ENCODE assay signal across 12 cellular contexts in the genomic region with DNA sequence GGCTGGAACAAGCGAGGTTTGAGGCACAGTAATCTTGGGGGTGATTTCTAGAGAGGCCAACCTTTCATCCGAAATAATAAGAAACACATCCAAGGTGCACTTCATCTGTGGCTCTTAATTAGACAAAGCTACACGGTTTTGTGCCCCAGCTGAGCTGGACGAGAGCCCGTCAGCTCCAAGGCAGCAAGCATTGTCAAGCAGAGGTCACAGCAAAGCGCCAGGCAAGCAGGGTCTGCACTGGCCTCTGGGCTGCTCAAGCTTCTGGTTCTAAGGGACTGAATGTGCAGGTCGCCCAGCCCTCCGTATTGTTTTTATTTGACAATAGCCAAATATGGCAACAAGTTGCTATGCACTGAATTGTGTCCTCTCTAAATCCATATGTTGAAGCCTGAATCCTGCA.
DNase-seq lines count a peak whose midpoint lies in the region; TF ChIP-seq lines count a peak whose summit lies in the region.
"Had no signal": no experiment of that assay in that cellular context is flagged by ENCODE, and none has a peak within 500 bp of the region (broad histone marks: within the 10 kb centered on the region; RNA-seq: fewer than 3 reads in every experiment).

No MANE protein-coding gene starts in this region.

- intact Hi-C loops in ascending aorta (cut with DNase I), result loop anchor here (5.0 kb wide), 1 partner anchor 74 kb away; no protein-coding TSS in a partner anchor

- no peaks in the 10 kb centered on the region for H3K36me3 ChIP-seq in BLaER1 treated with 17β-estradiol and CSF1 and Interleukin-3, amounts not matched to agents 10 nM and 100 nM
- H3K36me3 ChIP-seq in KMS-11 (ENCODE audit: insufficient read depth) (no peaks in the 10 kb centered on the region), ascending aorta (no peaks in the 10 kb centered on the region), BE2C (no peaks in the 10 kb centered on the region)
- H3K36me3 ChIP-seq: esophagus muscularis mucosa, WERI-Rb-1 had no signal

- H3K36me3 Mint-ChIP-seq in nephron (ENCODE audit: low read depth), result no peaks in the 10 kb centered on the region

- H3K9me3 ChIP-seq in BLaER1 treated with 17β-estradiol and CSF1 and Interleukin-3, amounts not matched to agents 10 nM and 100 nM (replicated peaks in 1 of 11), result peaks cover 0 to 10% (median 0%) of the 10 kb centered on the region in 11 experiments; a peak in 3 of 22 replicates
- no peaks in the 10 kb centered on the region for H3K9me3 ChIP-seq in ascending aorta
- no peaks in the 10 kb centered on the region for H3K9me3 ChIP-seq in BE2C
- H3K9me3 ChIP-seq: esophagus muscularis mucosa had no signal

- peaks cover 41% of the 10 kb centered on the region for H3K4me1 Mint-ChIP-seq in nephron

- 0 out of 2 replicates have a peak, but pooled peaks cover 6% of the 10 kb centered on the region for H3K79me2 ChIP-seq in KMS-11 (ENCODE audit: insufficient read depth, low read depth)

- H3K4me3 Mint-ChIP-seq in nephron, result no peak overlapping the region

- H3K4me3 ChIP-seq in BLaER1 treated with 17β-estradiol and CSF1 and Interleukin-3, amounts not matched to agents 10 nM and 100 nM, result no peak overlapping the region
- H3K4me3 ChIP-seq in KMS-11 (IDR thresholded peaks at IDR 0.05; ENCODE audit: insufficient read depth, low read depth, low read length) (no peak overlapping the region), ascending aorta (no peak overlapping the region), BE2C (ENCODE audit: low read depth, low read length) (no peak overlapping the region)
- H3K4me3 ChIP-seq: esophagus muscularis mucosa had no signal

- TF ChIP-seq CTCF in KMS-11 (conservative IDR thresholded peaks at IDR 0.05; ENCODE audit: low read depth, low read length) (no peak), ascending aorta (IDR thresholded peaks at IDR 0.05) (no peak), nephron (IDR thresholded peaks at IDR 0.05; ENCODE audit: unreplicated experiment in 3 of 3) (no peak), BE2C (IDR thresholded peaks at IDR 0.05; ENCODE audit: low read depth, low read length) (no peak)

- DNase-seq in ascending aorta (ENCODE audit: low spot score in 2 of 2) (no peak), RKO (ENCODE audit: low spot score) (no peak), BE2C (no peak), NK-92 (lab: John Stamatoyannopoulos, UW; ENCODE audit: unreplicated experiment) (no peak), NCI-H345 (lab: John Stamatoyannopoulos, UW) (no peak)
- DNase-seq: Calu3, MV-4-11, WERI-Rb-1 had no signal

- no peaks in the 10 kb centered on the region for H3K27me3 ChIP-seq in BLaER1 treated with 17β-estradiol and CSF1 and Interleukin-3, amounts not matched to agents 10 nM and 100 nM
- H3K27me3 ChIP-seq in KMS-11 (ENCODE audit: insufficient read depth, low read depth) (no peaks in the 10 kb centered on the region), ascending aorta (no peaks in the 10 kb centered on the region), BE2C (no peaks in the 10 kb centered on the region)
- H3K27me3 ChIP-seq: esophagus muscularis mucosa had no signal

- no peak overlapping the region for H2AFZ ChIP-seq in KMS-11 (ENCODE audit: low read depth)

- peaks cover 14% of the 10 kb centered on the region for H3K9me3 Mint-ChIP-seq in nephron

- no peak overlapping the region for H3K9ac ChIP-seq in BLaER1 treated with 17β-estradiol and CSF1 and Interleukin-3, amounts not matched to agents 10 nM and 100 nM
- H3K9ac ChIP-seq in KMS-11, result no peak overlapping the region; the same call in 1 of the 2 replicates

- peak overlapping the region in 6 of 11 experiments; percentile 7 to 88 (median 76); a peak in 9 of 22 replicates for H3K27ac ChIP-seq in BLaER1 treated with 17β-estradiol and CSF1 and Interleukin-3, amounts not matched to agents 10 nM and 100 nM
- peak overlapping the region; percentile 88 for H3K27ac ChIP-seq in KMS-11
- peak overlapping the region; percentile 93 to 94 for H3K27ac ChIP-seq in ascending aorta
- H3K27ac ChIP-seq: WERI-Rb-1 had no signal

- H3K4me2 ChIP-seq in BLaER1 treated with 17β-estradiol and CSF1 and Interleukin-3, amounts not matched to agents 10 nM and 100 nM, result peak overlapping the region; percentile 67 to 96 (median 87); a peak in 21 of 22 replicates
- H3K4me2 ChIP-seq in KMS-11, result peak overlapping the region; percentile 68

- peaks cover 62 to 86% (median 74%) of the 10 kb centered on the region in 10 experiments for H3K4me1 ChIP-seq in BLaER1 treated with 17β-estradiol and CSF1 and Interleukin-3, amounts not matched to agents 10 nM and 100 nM
- peaks cover 66% of the 10 kb centered on the region for H3K4me1 ChIP-seq in KMS-11 (ENCODE audit: low read depth, poor library complexity, severe bottlenecking)
- peaks cover 14 to 22% of the 10 kb centered on the region in 2 donors for H3K4me1 ChIP-seq in ascending aorta
- H3K4me1 ChIP-seq in BE2C, result peaks cover 10% of the 10 kb centered on the region

- H3K27me3 Mint-ChIP-seq in nephron (ENCODE audit: low read depth), result peaks cover 3% of the 10 kb centered on the region

- no peaks in the 10 kb centered on the region for H4K20me1 ChIP-seq in BLaER1 treated with 17β-estradiol and CSF1 and Interleukin-3, amounts not matched to agents 10 nM and 100 nM
- no peaks in the 10 kb centered on the region for H4K20me1 ChIP-seq in KMS-11 (ENCODE audit: insufficient read depth)

- H3K27ac Mint-ChIP-seq in nephron, result peak overlapping the region; percentile 99 to 100 (median 99)
